12 cellular contexts compared by ENCODE assay signal in the genomic region with DNA sequence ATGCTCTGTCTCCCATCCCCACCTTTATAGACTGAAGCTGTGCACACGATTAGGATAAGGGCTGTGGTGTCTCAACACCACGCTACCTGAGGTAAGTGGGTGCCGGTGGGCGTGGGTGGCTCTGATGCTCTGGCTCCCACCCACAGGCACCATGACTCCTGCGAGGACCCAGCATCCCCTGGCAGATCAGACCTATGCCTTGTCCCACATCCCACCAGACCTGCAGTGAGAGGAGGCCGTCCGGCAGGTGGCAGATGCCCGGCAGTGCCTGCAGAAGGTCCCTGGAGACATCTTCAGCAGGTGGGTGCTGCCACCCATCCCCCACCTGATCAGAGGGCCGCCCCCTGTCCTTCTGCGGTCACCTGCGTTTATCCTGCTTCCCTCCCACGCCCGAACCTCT.
A peak's percentile ranks its signal among the peaks of the same experiment; 100 is the strongest.
DNase-seq lines count a peak whose midpoint lies in the region; ATAC-seq and TF ChIP-seq lines count a peak whose summit lies in the region.
"Had no signal": no experiment of that assay in that cellular context is flagged by ENCODE, and none has a peak within 500 bp of the region (broad histone marks: within the 10 kb centered on the region; RNA-seq: fewer than 3 reads in every experiment).

No MANE protein-coding gene starts in this region.

- H3K27ac ChIP-seq in 22Rv1 (no peak overlapping the region), HUES6 (ENCODE audit: low read depth, low read length) (no peak overlapping the region), WERI-Rb-1 (no peak overlapping the region)
- H3K27ac ChIP-seq: colonic mucosa, left lung, RWPE1, sigmoid colon had no signal

- TF ChIP-seq CTCF in 22Rv1 (IDR thresholded peaks at IDR 0.05): peak; percentile 68
- TF ChIP-seq CTCF in WERI-Rb-1 (IDR thresholded peaks at IDR 0.05; ENCODE audit: low read depth, low read length): no peak

- H3K4me1 ChIP-seq in HUES6 (ENCODE audit: control insufficient read depth, insufficient read depth, low read length): no peaks in the 10 kb centered on the region; the same call in 1 of the 2 replicates
- H3K4me1 ChIP-seq: colonic mucosa, left lung had no signal

- H3K4me3 ChIP-seq in HUES6 (ENCODE audit: low read depth, low read length) (peak overlapping the region; percentile 49), WERI-Rb-1 (ENCODE audit: low read depth, low read length) (peak overlapping the region; percentile 35), iPS-18c (ENCODE audit: insufficient read depth, low read depth, low read length) (peak overlapping the region; percentile 43)
- H3K4me3 ChIP-seq: colonic mucosa, left lung, sigmoid colon had no signal

- ATAC-seq in HG03139 (IDR thresholded peaks at IDR 0.05; ENCODE audit: unreplicated experiment): no peak

- H3K36me3 ChIP-seq in HUES6 (ENCODE audit: control insufficient read depth, insufficient read depth, low read length) (no peaks in the 10 kb centered on the region), WERI-Rb-1 (no peaks in the 10 kb centered on the region)
- H3K36me3 ChIP-seq: colonic mucosa, left lung, sigmoid colon had no signal

- no peak overlapping the region for H3K9ac ChIP-seq in HUES6 (ENCODE audit: low read length)

- H3K27me3 ChIP-seq in HUES6 (ENCODE audit: control insufficient read depth, insufficient read depth, low read length): peaks cover 50% of the 10 kb centered on the region
- H3K27me3 ChIP-seq in WERI-Rb-1 (ENCODE audit: insufficient read depth, low read depth, severe bottlenecking): peaks cover 37% of the 10 kb centered on the region
- H3K27me3 ChIP-seq: colonic mucosa had no signal

- no peak for DNase-seq in WERI-Rb-1
- no peak for DNase-seq in HPDE6-E6E7 (ENCODE audit: extremely low spot score)
- DNase-seq in AML-193 (lab: John Stamatoyannopoulos, UW): no peak
- no peak for DNase-seq in NCI-H1417 treated with DMSO at 0.1 percent for 48 hours (lab: John Stamatoyannopoulos, UW)

- H3K9me3 ChIP-seq in HUES6 (ENCODE audit: control insufficient read depth, insufficient read depth, low read depth, low read length) (no peaks in the 10 kb centered on the region), WERI-Rb-1 (ENCODE audit: severe bottlenecking) (peaks cover 8% of the 10 kb centered on the region), iPS-18c (ENCODE audit: control insufficient read depth, insufficient read depth, low read length) (no peaks in the 10 kb centered on the region)
- H3K9me3 ChIP-seq: colonic mucosa, left lung, sigmoid colon had no signal
